Comparison of ENCODE assay signal across 16 cellular contexts in the genomic region with DNA sequence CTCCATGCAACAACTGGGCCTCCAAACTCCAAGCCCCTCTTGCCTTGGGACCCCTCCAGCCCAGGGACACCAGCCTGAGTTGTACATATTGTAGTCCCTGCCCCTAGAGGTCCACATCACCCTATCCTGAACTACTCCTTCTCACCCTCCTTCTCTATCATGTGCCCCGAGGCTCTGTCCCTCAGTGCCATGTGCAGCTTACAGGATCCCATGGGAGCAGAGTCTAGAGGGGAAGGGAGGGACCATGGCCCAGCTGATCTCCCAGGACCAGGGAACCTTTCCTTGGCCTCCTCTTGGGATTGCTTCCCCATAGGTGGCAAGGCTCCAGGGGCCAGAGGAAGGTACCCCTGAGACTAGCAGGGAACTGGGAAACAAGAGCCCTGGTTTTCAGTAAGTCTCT. TPM values are rescaled to one million over a fixed set of nuclear protein-coding genes. Genes with fewer than 3 reads are reported as not detected.
DNase-seq lines count a peak whose midpoint lies in the region; ATAC-seq lines count a peak whose summit lies in the region.
"Had no signal": no experiment of that assay in that cellular context is flagged by ENCODE, and none has a peak within 500 bp of the region (broad histone marks: within the 10 kb centered on the region; RNA-seq: fewer than 3 reads in every experiment).

No MANE protein-coding gene starts in this region.

- peak overlapping the region; percentile 89 for H2AK5ac ChIP-seq in mesendoderm (ENCODE audit: low read length)

- H3K56ac ChIP-seq in mesendoderm (ENCODE audit: low read length), result peak overlapping the region; percentile 27

- H3K9me3 ChIP-seq in SJCRH30 (replicated peaks), result no peaks in the 10 kb centered on the region
- H3K9me3 ChIP-seq: SJSA1 had no signal

- no peak for ATAC-seq in HG03039 (IDR thresholded peaks at IDR 0.05; ENCODE audit: unreplicated experiment)
- ATAC-seq: HCT116 had no signal

- H3K9ac ChIP-seq in mesendoderm (ENCODE audit: low read length), result no peak overlapping the region

- DNase-seq in D341Med (ENCODE audit: low spot score) (peak; percentile 70), M059J (ENCODE audit: low read depth) (peak; percentile 5), NCI-H69 (lab: John Stamatoyannopoulos, UW) (peak; percentile 85), mesendoderm (no peak), SJCRH30 (no peak), MV-4-11 (lab: John Stamatoyannopoulos, UW) (no peak)
- DNase-seq: DMS 273 treated with DMSO at 0.1 percent for 48 hours, NCI-H187, NCI-H226, NCI-H774, RPMI8226 had no signal

- H3K4me2 ChIP-seq in mesendoderm (ENCODE audit: low read length), result no peak overlapping the region

- no peak overlapping the region for H2BK15ac ChIP-seq in mesendoderm (replicated peaks; ENCODE audit: low read depth)

- H3K4me3 ChIP-seq in mesendoderm (ENCODE audit: low read length) (no peak overlapping the region), SJCRH30 (no peak overlapping the region)
- H3K4me3 ChIP-seq: SJSA1 had no signal

- H3K18ac ChIP-seq in mesendoderm (ENCODE audit: low read length), result no peak overlapping the region

- H3K4me1 ChIP-seq in mesendoderm (ENCODE audit: control insufficient read depth, low read depth, low read length) (peaks cover 26% of the 10 kb centered on the region), SJCRH30 (no peaks in the 10 kb centered on the region)
- H3K4me1 ChIP-seq: SJSA1 had no signal

- no peaks in the 10 kb centered on the region for H3K79me2 ChIP-seq in mesendoderm (ENCODE audit: control insufficient read depth, insufficient read depth, low read length)

- H3K36me3 ChIP-seq in mesendoderm (ENCODE audit: control insufficient read depth, insufficient read depth, low read length), result no peaks in the 10 kb centered on the region
- H3K36me3 ChIP-seq in SJCRH30, result no peaks in the 10 kb centered on the region
- H3K36me3 ChIP-seq: SJSA1 had no signal

- H4K5ac ChIP-seq in mesendoderm (ENCODE audit: low read length), result no peak overlapping the region

- H3K27ac ChIP-seq in mesendoderm (ENCODE audit: low read depth, low read length), result no peak overlapping the region
- H3K27ac ChIP-seq in SJCRH30, result no peak overlapping the region
- H3K27ac ChIP-seq: SJSA1 had no signal

- H3K27me3 ChIP-seq in mesendoderm (ENCODE audit: insufficient read depth, low read length, poor library complexity) (no peaks in the 10 kb centered on the region), SJCRH30 (peaks cover 12% of the 10 kb centered on the region; the same call in 1 of the 2 replicates)

- no peaks in the 10 kb centered on the region for H3K79me1 ChIP-seq in mesendoderm (ENCODE audit: low read length)

- H3K4ac ChIP-seq in mesendoderm (ENCODE audit: low read depth, low read length), result no peak overlapping the region

- WGBS in mesendoderm (ENCODE audit: extremely low coverage, insufficient coverage, low lambda C conversion rate), result no CpG with 5 or more reads among the region's 1 CpG

- peak overlapping the region; percentile 48 for H3K23ac ChIP-seq in mesendoderm (ENCODE audit: low read length)

- no peak overlapping the region for H2BK120ac ChIP-seq in mesendoderm (ENCODE audit: low read depth, low read length)

- no peak overlapping the region for H4K8ac ChIP-seq in mesendoderm (ENCODE audit: low read depth, low read length)

- H2BK5ac ChIP-seq in mesendoderm (ENCODE audit: low read length), result no peak overlapping the region

RNA-seq across cellular contexts. Expression of a gene that starts 35.3 kb away (rescaled TPM):
- total RNA-seq in M059J (2014; rRNA removed; shearing (Covaris generic)), result 0.39 and 0.49 TPM in 2 replicates
- 0.08 TPM for polyA plus RNA-seq in mesendoderm (2013, experiment 1 of 2)
- 0.10 TPM for polyA plus RNA-seq in mesendoderm (2013, experiment 2 of 2)
- total RNA-seq in SJCRH30 (2014; rRNA removed; shearing (Covaris generic)), result not detected in 2 replicates
- polyA plus RNA-seq: AG04450, BJ had no signal

Comparison
In these comparisons a context has a peak if more than half of its experiments do, and no peak if none do; other contexts are left out.
1. DNase-seq: peak in D341Med (single experiment), M059J (single experiment) and NCI-H69 (single experiment); none in mesendoderm (single experiment), SJCRH30 (0 of 2) and MV-4-11 (single experiment).